ENCODE assay signal across 28 cellular contexts in the genomic region with DNA sequence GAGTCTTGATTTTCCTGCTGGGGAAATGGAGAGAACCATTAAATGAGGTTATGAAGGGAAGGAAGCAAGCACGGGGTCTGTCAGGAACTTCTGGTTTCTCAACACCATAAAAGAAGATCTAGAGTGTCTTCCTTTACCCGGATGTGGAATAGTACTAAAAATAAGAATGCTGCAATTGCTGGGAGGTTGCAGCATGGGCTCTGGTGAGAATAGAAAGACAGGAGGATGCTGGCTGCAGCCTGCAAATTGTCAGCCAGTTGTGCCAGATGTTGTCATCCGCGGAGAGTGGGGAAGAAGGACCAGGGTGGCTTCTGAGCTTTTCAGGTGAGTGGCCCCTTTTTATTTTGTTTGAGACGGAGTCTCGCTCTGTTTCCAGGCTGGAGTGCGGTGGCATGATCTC.
A peak's percentile ranks its signal among the peaks of the same experiment; 100 is the strongest.
DNase-seq lines count a peak whose midpoint lies in the region; ATAC-seq and TF ChIP-seq lines count a peak whose summit lies in the region.
"Had no signal": no experiment of that assay in that cellular context is flagged by ENCODE, and none has a peak within 500 bp of the region (broad histone marks: within the 10 kb centered on the region; RNA-seq: fewer than 3 reads in every experiment).

No MANE protein-coding gene starts in this region.

- no peak overlapping the region for H3K4me3 Mint-ChIP-seq in chondrocyte (ENCODE audit: unreplicated experiment)
- H3K4me3 Mint-ChIP-seq: activated CD4-positive, alpha-beta T cell treated with anti-CD3 and anti-CD28 coated beads, Interleukin-2, amount 10 ng/mL, durations not matched to agents 24 days and 14 days; activated CD8-positive, alpha-beta memory T cell treated with anti-CD3 and anti-CD28 coated beads, Interleukin-2, amount 10 ng/mL, durations not matched to agents 7 days and 5 days; activated naive CD8-positive, alpha-beta T cell treated with anti-CD3 and anti-CD28 coated beads for 36 hours; mesothelial cell of epicardium; natural killer cell treated with Interleukin-12 subunit alpha and Interleukin-12 subunit beta and Interleukin-15 and Interleukin-18, amount 100 ng/mL, for 72 hours; stimulated activated effector memory CD8-positive, alpha-beta T cell treated with anti-CD3 and anti-CD28 coated beads, Interleukin-12 subunit alpha, Interleukin-12 subunit beta, amount 100 ng/mL, for 72 hours had no signal

- intact Hi-C loops in sigmoid colon (cut with DNase I), result no loop called here

- ATAC-seq in HG03342 (IDR thresholded peaks at IDR 0.05; ENCODE audit: unreplicated experiment), result no peak
- ATAC-seq: activated CD8-positive, alpha-beta memory T cell treated with anti-CD3 and anti-CD28 coated beads, Interleukin-2, amount 10 ng/mL, durations not matched to agents 7 days and 5 days; foreskin keratinocyte; left lobe of liver; natural killer cell treated with Interleukin-12 subunit alpha and Interleukin-12 subunit beta and Interleukin-15 and Interleukin-18, amount 100 ng/mL, for 72 hours; sciatic nerve; stimulated activated effector memory CD8-positive, alpha-beta T cell treated with anti-CD3 and anti-CD28 coated beads, Interleukin-12 subunit alpha, Interleukin-12 subunit beta, amount 100 ng/mL, for 72 hours had no signal

- H3K36me3 Mint-ChIP-seq in chondrocyte (ENCODE audit: low read depth), result peaks cover 3% of the 10 kb centered on the region
- H3K36me3 Mint-ChIP-seq: activated CD8-positive, alpha-beta memory T cell treated with anti-CD3 and anti-CD28 coated beads, Interleukin-2, amount 10 ng/mL, durations not matched to agents 7 days and 5 days; activated naive CD8-positive, alpha-beta T cell treated with anti-CD3 and anti-CD28 coated beads for 36 hours; mesothelial cell of epicardium; natural killer cell treated with Interleukin-12 subunit alpha and Interleukin-12 subunit beta and Interleukin-15 and Interleukin-18, amount 100 ng/mL, for 72 hours; stimulated activated effector memory CD8-positive, alpha-beta T cell treated with anti-CD3 and anti-CD28 coated beads, Interleukin-12 subunit alpha, Interleukin-12 subunit beta, amount 100 ng/mL, for 72 hours had no signal

- H3K27ac ChIP-seq in sigmoid colon, result peak overlapping the region in 1 of 4 donors; percentile 38
- H3K27ac ChIP-seq: foreskin keratinocyte, parathyroid adenoma, thoracic aorta, VCaP had no signal

- H3K9me3 ChIP-seq in sigmoid colon, result no peaks in the 10 kb centered on the region
- H3K9me3 ChIP-seq: thoracic aorta had no signal

- H3K4me1 Mint-ChIP-seq in chondrocyte (ENCODE audit: low read depth), result peaks cover 28% of the 10 kb centered on the region
- H3K4me1 Mint-ChIP-seq: activated CD4-positive, alpha-beta T cell treated with anti-CD3 and anti-CD28 coated beads, Interleukin-2, amount 10 ng/mL, durations not matched to agents 24 days and 14 days; activated CD8-positive, alpha-beta memory T cell treated with anti-CD3 and anti-CD28 coated beads, Interleukin-2, amount 10 ng/mL, durations not matched to agents 7 days and 5 days; activated naive CD8-positive, alpha-beta T cell treated with anti-CD3 and anti-CD28 coated beads for 36 hours; mesothelial cell of epicardium; stimulated activated effector memory CD8-positive, alpha-beta T cell treated with anti-CD3 and anti-CD28 coated beads, Interleukin-12 subunit alpha, Interleukin-12 subunit beta, amount 100 ng/mL, for 72 hours had no signal

- no peaks in the 10 kb centered on the region for H3K27me3 Mint-ChIP-seq in chondrocyte (ENCODE audit: low read depth)
- H3K27me3 Mint-ChIP-seq: activated CD4-positive, alpha-beta T cell treated with anti-CD3 and anti-CD28 coated beads, Interleukin-2, amount 10 ng/mL, durations not matched to agents 24 days and 14 days; activated CD8-positive, alpha-beta memory T cell treated with anti-CD3 and anti-CD28 coated beads, Interleukin-2, amount 10 ng/mL, durations not matched to agents 7 days and 5 days had no signal

- H3K27ac Mint-ChIP-seq in chondrocyte (ENCODE audit: unreplicated experiment), result peak overlapping the region; percentile 18
- H3K27ac Mint-ChIP-seq: activated CD4-positive, alpha-beta T cell treated with anti-CD3 and anti-CD28 coated beads, Interleukin-2, amount 10 ng/mL, durations not matched to agents 24 days and 14 days; activated CD8-positive, alpha-beta memory T cell treated with anti-CD3 and anti-CD28 coated beads, Interleukin-2, amount 10 ng/mL, durations not matched to agents 7 days and 5 days; activated naive CD8-positive, alpha-beta T cell treated with anti-CD3 and anti-CD28 coated beads for 36 hours; mesothelial cell of epicardium; natural killer cell treated with Interleukin-12 subunit alpha and Interleukin-12 subunit beta and Interleukin-15 and Interleukin-18, amount 100 ng/mL, for 72 hours; stimulated activated effector memory CD8-positive, alpha-beta T cell treated with anti-CD3 and anti-CD28 coated beads, Interleukin-12 subunit alpha, Interleukin-12 subunit beta, amount 100 ng/mL, for 72 hours had no signal

- 65 to 71% methylated on average over 7 of the region's 7 CpGs for WGBS in sigmoid colon, 2 donors

- TF ChIP-seq POLR2A in sigmoid colon (IDR thresholded peaks at IDR 0.05), result no peak

- no peak overlapping the region for H3K4me3 ChIP-seq in sigmoid colon
- H3K4me3 ChIP-seq: dorsolateral prefrontal cortex, thoracic aorta had no signal

- no peaks in the 10 kb centered on the region for H3K27me3 ChIP-seq in sigmoid colon
- H3K27me3 ChIP-seq: dorsolateral prefrontal cortex had no signal

- DNase-seq in GF-D8 (lab: John Stamatoyannopoulos, UW) (peak; percentile 26), MV-4-11 (lab: John Stamatoyannopoulos, UW) (peak; percentile 87), chondrocyte (ENCODE audit: low spot score) (no peak), sigmoid colon (peak; percentile 60), OCI-M2 (lab: John Stamatoyannopoulos, UW; ENCODE audit: unreplicated experiment) (no peak), HCEC 1CT (no peak), DMS 273 (lab: John Stamatoyannopoulos, UW; ENCODE audit: unreplicated experiment) (no peak)
- DNase-seq: activated CD4-positive, alpha-beta T cell treated with anti-CD3 and anti-CD28 coated beads, Interleukin-2, amount 10 ng/mL, durations not matched to agents 24 days and 14 days; activated CD8-positive, alpha-beta memory T cell treated with anti-CD3 and anti-CD28 coated beads, Interleukin-2, amount 10 ng/mL, durations not matched to agents 7 days and 5 days; activated naive CD8-positive, alpha-beta T cell treated with anti-CD3 and anti-CD28 coated beads for 36 hours; central memory CD4-positive, alpha-beta T cell; DMS79; dorsolateral prefrontal cortex; foreskin keratinocyte; NCI-H1048; NCI-H187 treated with DMSO at 0.1 percent for 48 hours; NCI-H2227 treated with DMSO at 0.1 percent for 48 hours; NCI-H774; T-helper 2 cell had no signal

- peaks cover 9% of the 10 kb centered on the region for H3K9me3 Mint-ChIP-seq in chondrocyte (ENCODE audit: low read depth)
- H3K9me3 Mint-ChIP-seq: activated CD4-positive, alpha-beta T cell treated with anti-CD3 and anti-CD28 coated beads, Interleukin-2, amount 10 ng/mL, durations not matched to agents 24 days and 14 days; natural killer cell treated with Interleukin-12 subunit alpha and Interleukin-12 subunit beta and Interleukin-15 and Interleukin-18, amount 100 ng/mL, for 72 hours had no signal

- TF ChIP-seq EP300 in sigmoid colon (IDR thresholded peaks at IDR 0.05), result no peak

- no peaks in the 10 kb centered on the region for H3K4me1 ChIP-seq in sigmoid colon
- H3K4me1 ChIP-seq: foreskin keratinocyte, parathyroid adenoma had no signal

- TF ChIP-seq CTCF in chondrocyte (IDR thresholded peaks at IDR 0.05), result no peak
- TF ChIP-seq CTCF in sigmoid colon (IDR thresholded peaks at IDR 0.05), result no peak

- no peaks in the 10 kb centered on the region for H3K36me3 ChIP-seq in sigmoid colon
- H3K36me3 ChIP-seq: thoracic aorta had no signal

Comparison
In these comparisons a context has a peak if more than half of its experiments do, and no peak if none do; other contexts are left out.
1. DNase-seq: peak in GF-D8 (single experiment), MV-4-11 (single experiment) and sigmoid colon (single experiment); none in chondrocyte (single experiment), OCI-M2 (single experiment), HCEC 1CT (single experiment) and DMS 273 (single experiment).